Comparison of ENCODE assay signal across 9 cellular contexts in genomic region chr15:34984884-34985630, GRCh38. TPM values are rescaled to one million over a fixed set of nuclear protein-coding genes. Genes with fewer than 3 reads are reported as not detected.
DNase-seq lines count a peak whose midpoint lies in the region; ATAC-seq, FAIRE-seq and TF ChIP-seq lines count a peak whose summit lies in the region.
"Had no signal": no experiment of that assay in that cellular context is flagged by ENCODE, and none has a peak within 500 bp of the region (broad histone marks: within the 10 kb centered on the region; RNA-seq: fewer than 3 reads in every experiment).

No MANE protein-coding gene starts in this region.

- H3K36me3 ChIP-seq in CD8-positive, alpha-beta T cell (ENCODE audit: insufficient read depth, low read length), result peaks cover 10% of the 10 kb centered on the region

- no peaks in the 10 kb centered on the region for H3K9me3 ChIP-seq in CD8-positive, alpha-beta T cell (ENCODE audit: low read length)

- H3K27ac ChIP-seq in CD8-positive, alpha-beta T cell (ENCODE audit: low read depth, low read length), result no peak overlapping the region

- H3K36me3 Mint-ChIP-seq in CD8-positive, alpha-beta T cell, result peaks cover 55% of the 10 kb centered on the region
- H3K36me3 Mint-ChIP-seq in mesothelial cell of epicardium, result peaks cover 9% of the 10 kb centered on the region

- CTCF ChIA-PET in CD8-positive, alpha-beta T cell (lab: Charles Lee), result interaction anchor here (5.6 kb wide), 1 partner anchor 16 kb away, joined by 33 read pairs; the partner anchor contains the start of gene AQR

- H3K4me3 Mint-ChIP-seq in CD8-positive, alpha-beta T cell, result peak overlapping the region; percentile 31
- peak overlapping the region; percentile 52 for H3K4me3 Mint-ChIP-seq in mesothelial cell of epicardium

- H3K27ac Mint-ChIP-seq in CD8-positive, alpha-beta T cell, result peak overlapping the region; percentile 6
- peak overlapping the region; percentile 87 for H3K27ac Mint-ChIP-seq in mesothelial cell of epicardium

- no peak for TF ChIP-seq POLR2A in H54 (IDR thresholded peaks at IDR 0.05; ENCODE audit: low read depth, low read length)

- POLR2A ChIA-PET in CD8-positive, alpha-beta T cell (lab: Charles Lee), result no interaction called here

- TF ChIP-seq CTCF in CD8-positive, alpha-beta T cell (IDR thresholded peaks at IDR 0.05), result no peak
- no peak for TF ChIP-seq CTCF in mesothelial cell of epicardium (IDR thresholded peaks at IDR 0.05; ENCODE audit: unreplicated experiment)

- no peaks in the 10 kb centered on the region for H3K27me3 ChIP-seq in CD8-positive, alpha-beta T cell (ENCODE audit: insufficient read depth, low read length)

- intact Hi-C loops in CD8-positive, alpha-beta T cell (cut with DNase I, micrococcal nuclease), result loop anchor here (5.0 to 10.0 kb wide), 4 partner anchors 403 to 1597 kb away; partner anchors contain the start of genes EMC7 (in 1 of the 2), GOLGA8B (in 1 of the 2), LPCAT4 (in 1 of the 2) and PGBD4 (in 1 of the 2)

- no peak for ATAC-seq in CD8-positive, alpha-beta T cell
- no peak for ATAC-seq in GM21717 (IDR thresholded peaks at IDR 0.05; ENCODE audit: unreplicated experiment)

- no peaks in the 10 kb centered on the region for H3K9me3 Mint-ChIP-seq in CD8-positive, alpha-beta T cell
- H3K9me3 Mint-ChIP-seq in mesothelial cell of epicardium, result no peaks in the 10 kb centered on the region

- no peaks in the 10 kb centered on the region for H3K27me3 Mint-ChIP-seq in CD8-positive, alpha-beta T cell (ENCODE audit: low read depth)
- no peaks in the 10 kb centered on the region for H3K27me3 Mint-ChIP-seq in mesothelial cell of epicardium (ENCODE audit: low read depth)

- no peak for DNase-seq in CD8-positive, alpha-beta T cell
- peak; percentile 20 for DNase-seq in NCI-H69 (lab: John Stamatoyannopoulos, UW)
- peak; percentile 80 for DNase-seq in dermis blood vessel endothelial cell
- no peak for DNase-seq in mesothelial cell of epicardium (ENCODE audit: low spot score in 2 of 2, unreplicated experiment in 2 of 2)
- no peak for DNase-seq in H54 (ENCODE audit: insufficient read length, low spot score)
- DNase-seq in 8988T, result no peak
- DNase-seq in NCI-H2029 (lab: John Stamatoyannopoulos, UW), result no peak
- DNase-seq: NCI-H2227 treated with DMSO at 0.1 percent for 48 hours had no signal

- peaks cover 45% of the 10 kb centered on the region for H3K4me1 Mint-ChIP-seq in CD8-positive, alpha-beta T cell (ENCODE audit: low read depth)
- peaks cover 26% of the 10 kb centered on the region for H3K4me1 Mint-ChIP-seq in mesothelial cell of epicardium

- no peak for FAIRE-seq in H54 (lab: Jason Lieb, UNC)

- peaks cover 24% of the 10 kb centered on the region for H3K4me1 ChIP-seq in CD8-positive, alpha-beta T cell (ENCODE audit: insufficient read depth, low read length)

- H3K4me3 ChIP-seq in CD8-positive, alpha-beta T cell (ENCODE audit: low read depth, low read length), result no peak overlapping the region

RNA-seq across cellular contexts. Expression of gene ZNF770, which starts 3.0 kb away (rescaled TPM):
- total RNA-seq in CD8-positive, alpha-beta T cell, result 10 to 100 TPM; 32.9 to 37.7 TPM
- total RNA-seq in dermis blood vessel endothelial cell (26.5 and 41.0 TPM in 2 replicates), mesothelial cell of epicardium (76.3 to 77.8 TPM (median 76.8 TPM) in 3 replicates)

RNA-seq across cellular contexts. Expression of gene AQR, which starts 15.5 kb away (rescaled TPM):
- 10 to 100 TPM; 31.3 to 37.1 TPM for total RNA-seq in CD8-positive, alpha-beta T cell
- total RNA-seq in dermis blood vessel endothelial cell (30.0 and 36.7 TPM in 2 replicates), mesothelial cell of epicardium (38.5 to 46.2 TPM (median 41.7 TPM) in 3 replicates)

Comparison
In these comparisons a context has a peak if more than half of its experiments do, and no peak if none do; other contexts are left out.
1. DNase-seq: peak in NCI-H69 (single experiment) and dermis blood vessel endothelial cell (single experiment); none in CD8-positive, alpha-beta T cell (0 of 7), mesothelial cell of epicardium (0 of 2), H54 (single experiment), 8988T (single experiment) and NCI-H2029 (single experiment).